17 cellular contexts compared by ENCODE assay signal in the genomic region with DNA sequence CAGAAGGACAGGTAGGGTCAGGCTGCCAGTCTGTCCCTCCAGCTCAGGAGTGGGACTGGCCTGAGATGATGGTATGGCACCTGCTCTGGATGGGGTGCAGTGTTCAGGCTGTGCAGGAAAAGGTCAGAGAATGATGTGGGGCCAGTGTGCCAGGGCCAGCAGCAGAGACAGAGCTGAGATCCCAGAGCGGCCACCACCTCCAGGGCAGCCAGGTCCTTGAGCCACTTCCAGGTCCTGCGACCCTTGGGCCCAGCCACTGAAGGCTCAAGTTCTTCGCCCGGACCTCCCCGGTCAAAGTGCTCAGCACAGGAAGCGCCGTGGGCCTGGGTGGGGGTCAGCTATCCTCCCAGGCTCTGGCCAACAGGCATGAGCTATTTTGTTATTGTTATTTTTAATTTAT.
"Had no signal": no experiment of that assay in that cellular context is flagged by ENCODE, and none has a peak within 500 bp of the region (broad histone marks: within the 10 kb centered on the region; RNA-seq: fewer than 3 reads in every experiment).

No MANE protein-coding gene starts in this region.

- DNase-seq: activated CD4-positive, alpha-beta T cell treated with anti-CD3 and anti-CD28 coated beads, Interleukin-2, amount 50 U/mL, for 48 hours; activated naive CD4-positive, alpha-beta T cell treated with anti-CD3 and anti-CD28 coated beads, Interleukin-2, amount 50 U/mL, for 16 hours; activated T-cell treated with anti-CD3 and anti-CD28 coated beads, Interleukin-2, amount 50 U/mL, for 24 hours; caudate nucleus; cortex of kidney; effector memory CD4-positive, alpha-beta T cell; gastrocnemius medialis; naive thymus-derived CD8-positive, alpha-beta T cell; retina; stimulated activated CD4-positive, alpha-beta T cell treated with anti-CD3 and anti-CD28 coated beads, Interleukin-4, amount 100 ng/mL, for 4 hours; stimulated activated naive CD8-positive, alpha-beta T cell treated with anti-CD3 and anti-CD28 coated beads, Interleukin-15, Interleukin-2, amounts not matched to agents 100 U/mL and 50 U/mL, for 24 hours had no signal

- H3K4me3 ChIP-seq: gastrocnemius medialis, smooth muscle cell, suprapubic skin had no signal

- ATAC-seq: gastrocnemius medialis; left lobe of liver; naive thymus-derived CD8-positive, alpha-beta T cell; stimulated activated naive CD8-positive, alpha-beta T cell treated with anti-CD3 and anti-CD28 coated beads, Interleukin-15, Interleukin-2, amounts not matched to agents 100 U/mL and 50 U/mL, for 24 hours had no signal

- H3K27me3 ChIP-seq: gastrocnemius medialis had no signal

- H3K36me3 ChIP-seq: gastrocnemius medialis, neutrophil, suprapubic skin had no signal

- H3K4me2 ChIP-seq: smooth muscle cell had no signal

- H3K27ac ChIP-seq: epithelial cell of prostate, neutrophil, suprapubic skin, VCaP had no signal

- H3K9me3 ChIP-seq: gastrocnemius medialis, neutrophil, suprapubic skin had no signal
